Comparison of ENCODE assay signal across 26 cellular contexts in the genomic region with DNA sequence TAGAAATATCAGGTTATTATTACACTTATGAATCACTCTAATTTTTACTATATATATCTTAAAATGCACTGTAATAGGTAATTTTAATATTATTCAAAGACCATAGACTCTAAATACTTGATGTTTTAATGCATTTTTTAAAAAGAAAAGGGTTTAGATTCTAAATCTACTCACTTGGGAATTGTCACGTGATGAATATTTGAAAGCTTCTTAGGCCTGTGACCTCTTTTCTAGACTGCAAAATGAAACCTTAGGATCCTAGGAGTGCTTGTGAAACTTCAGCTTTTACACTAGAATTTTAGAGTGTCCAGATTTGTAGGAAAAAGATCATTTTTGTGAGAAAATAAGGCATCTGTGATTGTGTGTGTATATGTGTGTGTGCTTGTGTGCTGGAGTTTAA.
DNase-seq lines count a peak whose midpoint lies in the region; ATAC-seq, FAIRE-seq and TF ChIP-seq lines count a peak whose summit lies in the region.
"Had no signal": no experiment of that assay in that cellular context is flagged by ENCODE, and none has a peak within 500 bp of the region (broad histone marks: within the 10 kb centered on the region; RNA-seq: fewer than 3 reads in every experiment).

No MANE protein-coding gene starts in this region.

- H3K4me1 ChIP-seq in GM23338 (ENCODE audit: insufficient read depth) (0 out of 2 replicates have a peak, but pooled peaks cover 5% of the 10 kb centered on the region), GM12878 (ENCODE audit: control insufficient read depth, insufficient read depth, low read length) (no peaks in the 10 kb centered on the region)
- H3K4me1 ChIP-seq: BE2C, BLaER1 had no signal

- H3K4me3 ChIP-seq in GM23338 (no peak overlapping the region), GM12878 (no peak overlapping the region), coronary artery (no peak overlapping the region)
- H3K4me3 ChIP-seq: BLaER1 had no signal

- RAD21 ChIA-PET in GM12878 (lab: Charles Lee; ENCODE audit: unreplicated experiment), result no interaction called here

- no peaks in the 10 kb centered on the region for H3K36me3 ChIP-seq in GM23338 (ENCODE audit: insufficient read depth)
- H3K36me3 ChIP-seq in GM12878 (ENCODE audit: control insufficient read depth in 2 of 2, insufficient read depth in 2 of 2, low read length in 1 of 2), result no peaks in the 10 kb centered on the region
- H3K36me3 ChIP-seq: BE2C, BLaER1 had no signal

- H3K79me2 ChIP-seq in GM23338 (replicated peaks; ENCODE audit: insufficient read depth), result no peaks in the 10 kb centered on the region
- no peaks in the 10 kb centered on the region for H3K79me2 ChIP-seq in GM12878 (ENCODE audit: control insufficient read depth, insufficient read depth, low read length)

- H3K4me3 Mint-ChIP-seq in GM23338, result no peak overlapping the region
- H3K4me3 Mint-ChIP-seq: CD14-positive monocyte; CD4-positive, alpha-beta memory T cell; CD4-positive, CD25-positive, alpha-beta regulatory T cell; CD8-positive, alpha-beta memory T cell had no signal

- intact Hi-C loops in GM12878 (cut with micrococcal nuclease; ENCODE audit: unreplicated experiment), result no loop called here

- no peaks in the 10 kb centered on the region for H3K36me3 Mint-ChIP-seq in GM23338 (ENCODE audit: low read depth)
- H3K36me3 Mint-ChIP-seq: CD14-positive monocyte; CD4-positive, alpha-beta memory T cell; CD4-positive, CD25-positive, alpha-beta regulatory T cell; CD8-positive, alpha-beta memory T cell had no signal

- SMC1A ChIA-PET in GM12878 (lab: Charles Lee; ENCODE audit: uncharacterized antibody, unreplicated experiment), result no interaction called here

- no peak for TF ChIP-seq CTCF in GM23338 (conservative IDR thresholded peaks at IDR 0.05; ENCODE audit: low read depth in 2 of 2)
- no peak for TF ChIP-seq CTCF in GM12878 (IDR thresholded peaks at IDR 0.05 in 2 of 3, conservative IDR thresholded peaks at IDR 0.05 in 1 of 3; ENCODE audit: control insufficient read depth in 2 of 3, extremely low read depth in 1 of 3, insufficient read depth in 1 of 3, low read depth in 3 of 3, low read length in 3 of 3)
- TF ChIP-seq CTCF in coronary artery (IDR thresholded peaks at IDR 0.05), result no peak

- H3K9me3 Mint-ChIP-seq in GM23338, result no peaks in the 10 kb centered on the region

- H3F3A ChIP-seq in GM23338 (replicated peaks; ENCODE audit: low read depth), result no peaks in the 10 kb centered on the region

- H3K27ac ChIP-seq in GM23338 (ENCODE audit: low read depth) (no peak overlapping the region), GM12878 (ENCODE audit: control insufficient read depth, insufficient read depth) (no peak overlapping the region), caudate nucleus (ENCODE audit: low read depth, low read length) (peak overlapping the region; percentile 18), coronary artery (no peak overlapping the region)
- H3K27ac ChIP-seq: BLaER1 had no signal

- peak overlapping the region; percentile 45 for H3K27ac Mint-ChIP-seq in GM23338
- H3K27ac Mint-ChIP-seq: CD4-positive, CD25-positive, alpha-beta regulatory T cell; CD8-positive, alpha-beta memory T cell had no signal

- no peaks in the 10 kb centered on the region for H3K9me2 ChIP-seq in GM23338 (ENCODE audit: insufficient read depth)

- WGBS in GM12878 (ENCODE audit: insufficient coverage, insufficient replicate concordance, low lambda C conversion rate, missing lambda C conversion rate), result 6% methylated on average over 1 of the region's 1 CpG

- H4K20me1 ChIP-seq in GM23338 (replicated peaks; ENCODE audit: insufficient read depth), result no peaks in the 10 kb centered on the region
- H4K20me1 ChIP-seq in GM12878 (ENCODE audit: control insufficient read depth, insufficient read depth), result no peaks in the 10 kb centered on the region
- H4K20me1 ChIP-seq: BLaER1 had no signal

- DNase-seq in GM23338 (ENCODE audit: low spot score) (no peak), GM12878 (ENCODE audit: low read depth, low spot score) (no peak), caudate nucleus (lab: John Stamatoyannopoulos, UW) (no peak), HuH-7 (ENCODE audit: low spot score) (no peak), coronary artery (ENCODE audit: low spot score) (no peak)
- DNase-seq: 8988T; ACHN; BE2C; C1 segment of cervical spinal cord; CD4-positive, alpha-beta memory T cell; CD4-positive, CD25-positive, alpha-beta regulatory T cell; CD8-positive, alpha-beta memory T cell; COR-L47; DMS 273 treated with DMSO at 0.1 percent for 48 hours; DMS153; DMS53; DMS79; DND-41; EL; GDM1 had no signal

- POLR2A ChIA-PET in GM12878 (lab: Charles Lee), result no interaction called here

- in situ Hi-C loops in GM12878 (cut with MboI), result no loop called here

- no peaks in the 10 kb centered on the region for H3K27me3 ChIP-seq in GM23338 (ENCODE audit: insufficient read depth)
- no peaks in the 10 kb centered on the region for H3K27me3 ChIP-seq in GM12878 (replicated peaks in 1 of 2; ENCODE audit: control insufficient read depth in 2 of 2, insufficient read depth in 2 of 2, low read length in 1 of 2)
- H3K27me3 ChIP-seq: BE2C, BLaER1 had no signal

- CTCF ChIA-PET in GM12878 (lab: Yijun Ruan, JAX), result interaction anchor here (1.5 kb wide), 1 partner anchor 8 kb away, joined by 3 read pairs; no protein-coding TSS in a partner anchor

- TF ChIP-seq EP300 in GM12878 (IDR thresholded peaks at IDR 0.05; ENCODE audit: borderline replicate concordance in 1 of 2, control insufficient read depth in 1 of 2, low read depth in 2 of 2, low read length in 2 of 2), result no peak

- no peak overlapping the region for H2AFZ ChIP-seq in GM23338
- H2AFZ ChIP-seq in GM12878 (ENCODE audit: control insufficient read depth, low read depth, low read length), result no peak overlapping the region

- H3K9me3 ChIP-seq in GM12878 (replicated peaks; ENCODE audit: control insufficient read depth, insufficient read depth, low read length), result no peaks in the 10 kb centered on the region
- H3K9me3 ChIP-seq: BE2C, BLaER1 had no signal

- no peak for TF ChIP-seq POLR2A in GM12878 (IDR thresholded peaks at IDR 0.05; ENCODE audit: low read depth, low read length)

- H3K4me2 ChIP-seq in GM23338 (no peak overlapping the region), GM12878 (ENCODE audit: control insufficient read depth, insufficient read depth) (no peak overlapping the region)
- H3K4me2 ChIP-seq: BLaER1 had no signal

- BruUV-seq in GM12878 (replicated peaks; lab: Mats Ljungman, UMichigan), result no TSS peak

- ATAC-seq in GM23338 (no peak), GM12878 (no peak), HG02588 (IDR thresholded peaks at IDR 0.05; ENCODE audit: unreplicated experiment) (no peak)

- no peak for FAIRE-seq in GM12878 (lab: Jason Lieb, UNC)
- FAIRE-seq: A204.1, GM12891, GM19239 had no signal

- TF ChIP-seq RAD21 in GM12878 (IDR thresholded peaks at IDR 0.05; ENCODE audit: insufficient read depth, low read depth, low read length), result no peak

- H3K27me3 Mint-ChIP-seq in GM23338 (ENCODE audit: insufficient read depth, low read depth, poor library complexity), result no peaks in the 10 kb centered on the region
- H3K27me3 Mint-ChIP-seq: CD4-positive, alpha-beta memory T cell; CD4-positive, CD25-positive, alpha-beta regulatory T cell; CD8-positive, alpha-beta memory T cell had no signal

- no peak overlapping the region for H3K9ac ChIP-seq in GM12878 (ENCODE audit: control insufficient read depth, insufficient read depth, low read length)
- H3K9ac ChIP-seq: BLaER1 had no signal

- H3K4me1 Mint-ChIP-seq in GM23338, result peaks cover 7% of the 10 kb centered on the region; the same call in 2 of the 3 replicates
- H3K4me1 Mint-ChIP-seq: CD14-positive monocyte; CD4-positive, alpha-beta memory T cell; CD4-positive, CD25-positive, alpha-beta regulatory T cell; CD8-positive, alpha-beta memory T cell had no signal

TF ChIP-seq in GM23338, 12 proteins besides CTCF, POLR2A, EP300 and RAD21 (continues in another document):
- TF ChIP-seq CREB1 (CRISPR knock-in tag; IDR thresholded peaks at IDR 0.05; ENCODE audit: low read depth), result no peak
- no peak for TF ChIP-seq POLR2AphosphoS5 (IDR thresholded peaks at IDR 0.05; ENCODE audit: low read depth)
- TF ChIP-seq NANOG (IDR thresholded peaks at IDR 0.05; ENCODE audit: borderline replicate concordance), result no peak
- TF ChIP-seq EZH2 (IDR thresholded peaks at IDR 0.05; ENCODE audit: low read depth, unreplicated experiment), result no peak
- no peak for TF ChIP-seq EZH2phosphoT487 (IDR thresholded peaks at IDR 0.05; ENCODE audit: unreplicated experiment)

TF ChIP-seq in GM12878, 131 proteins besides CTCF, POLR2A, EP300 and RAD21:
- no peak for TF ChIP-seq GATAD2B (conservative IDR thresholded peaks at IDR 0.05; ENCODE audit: low read depth)
- TF ChIP-seq SMAD5 (IDR thresholded peaks at IDR 0.05; ENCODE audit: low read depth), result no peak
- TF ChIP-seq RAD51 (IDR thresholded peaks at IDR 0.05), result peak; percentile 50
- TF ChIP-seq HDAC2 (IDR thresholded peaks at IDR 0.05), result no peak
- TF ChIP-seq, protein P1, sequence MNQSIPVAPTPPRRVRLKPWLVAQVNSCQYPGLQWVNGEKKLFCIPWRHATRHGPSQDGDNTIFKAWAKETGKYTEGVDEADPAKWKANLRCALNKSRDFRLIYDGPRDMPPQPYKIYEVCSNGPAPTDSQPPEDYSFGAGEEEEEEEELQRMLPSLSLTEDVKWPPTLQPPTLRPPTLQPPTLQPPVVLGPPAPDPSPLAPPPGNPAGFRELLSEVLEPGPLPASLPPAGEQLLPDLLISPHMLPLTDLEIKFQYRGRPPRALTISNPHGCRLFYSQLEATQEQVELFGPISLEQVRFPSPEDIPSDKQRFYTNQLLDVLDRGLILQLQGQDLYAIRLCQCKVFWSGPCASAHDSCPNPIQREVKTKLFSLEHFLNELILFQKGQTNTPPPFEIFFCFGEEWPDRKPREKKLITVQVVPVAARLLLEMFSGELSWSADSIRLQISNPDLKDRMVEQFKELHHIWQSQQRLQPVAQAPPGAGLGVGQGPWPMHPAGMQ (IDR thresholded peaks at IDR 0.05; ENCODE audit: borderline replicate concordance), result no peak
